Comparison of ENCODE assay signal across 1 cellular context in the genomic region with DNA sequence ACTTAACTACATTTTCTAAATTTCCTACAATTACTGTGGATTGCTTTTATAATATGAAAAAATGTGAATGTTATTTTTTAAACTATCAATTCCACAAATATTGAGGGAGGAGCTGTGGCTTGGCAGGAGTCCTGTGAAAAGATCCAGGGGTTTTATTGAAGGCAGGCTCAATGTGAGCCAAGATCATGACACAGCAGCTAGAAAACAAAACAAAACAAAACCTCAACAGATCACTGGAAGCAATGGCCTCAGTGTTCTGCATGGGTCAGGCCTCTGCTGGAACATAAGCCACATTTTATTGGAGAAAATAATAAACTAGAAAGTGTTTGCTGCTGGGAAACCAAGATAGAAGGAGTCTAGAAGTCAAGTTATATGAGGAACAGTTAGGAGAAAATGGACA.
TF ChIP-seq lines count a peak whose summit lies in the region.

No MANE protein-coding gene starts in this region.

TF ChIP-seq in liver, 16 proteins besides CTCF, POLR2A, EP300 and RAD21 (continued from another document):
- TF ChIP-seq, protein P1, sequence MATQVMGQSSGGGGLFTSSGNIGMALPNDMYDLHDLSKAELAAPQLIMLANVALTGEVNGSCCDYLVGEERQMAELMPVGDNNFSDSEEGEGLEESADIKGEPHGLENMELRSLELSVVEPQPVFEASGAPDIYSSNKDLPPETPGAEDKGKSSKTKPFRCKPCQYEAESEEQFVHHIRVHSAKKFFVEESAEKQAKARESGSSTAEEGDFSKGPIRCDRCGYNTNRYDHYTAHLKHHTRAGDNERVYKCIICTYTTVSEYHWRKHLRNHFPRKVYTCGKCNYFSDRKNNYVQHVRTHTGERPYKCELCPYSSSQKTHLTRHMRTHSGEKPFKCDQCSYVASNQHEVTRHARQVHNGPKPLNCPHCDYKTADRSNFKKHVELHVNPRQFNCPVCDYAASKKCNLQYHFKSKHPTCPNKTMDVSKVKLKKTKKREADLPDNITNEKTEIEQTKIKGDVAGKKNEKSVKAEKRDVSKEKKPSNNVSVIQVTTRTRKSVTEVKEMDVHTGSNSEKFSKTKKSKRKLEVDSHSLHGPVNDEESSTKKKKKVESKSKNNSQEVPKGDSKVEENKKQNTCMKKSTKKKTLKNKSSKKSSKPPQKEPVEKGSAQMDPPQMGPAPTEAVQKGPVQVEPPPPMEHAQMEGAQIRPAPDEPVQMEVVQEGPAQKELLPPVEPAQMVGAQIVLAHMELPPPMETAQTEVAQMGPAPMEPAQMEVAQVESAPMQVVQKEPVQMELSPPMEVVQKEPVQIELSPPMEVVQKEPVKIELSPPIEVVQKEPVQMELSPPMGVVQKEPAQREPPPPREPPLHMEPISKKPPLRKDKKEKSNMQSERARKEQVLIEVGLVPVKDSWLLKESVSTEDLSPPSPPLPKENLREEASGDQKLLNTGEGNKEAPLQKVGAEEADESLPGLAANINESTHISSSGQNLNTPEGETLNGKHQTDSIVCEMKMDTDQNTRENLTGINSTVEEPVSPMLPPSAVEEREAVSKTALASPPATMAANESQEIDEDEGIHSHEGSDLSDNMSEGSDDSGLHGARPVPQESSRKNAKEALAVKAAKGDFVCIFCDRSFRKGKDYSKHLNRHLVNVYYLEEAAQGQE (IDR thresholded peaks at IDR 0.05), result no peak
- TF ChIP-seq SP1 (IDR thresholded peaks at IDR 0.05) (peak; percentile 39), HNF4G (IDR thresholded peaks at IDR 0.05) (no peak), NR2F2 (IDR thresholded peaks at IDR 0.05) (peak; percentile 79)
